ENCODE assay signal across 14 cellular contexts in genomic region chr5:124210106-124210918, GRCh38.
"Had no signal": no experiment of that assay in that cellular context is flagged by ENCODE, and none has a peak within 500 bp of the region (broad histone marks: within the 10 kb centered on the region; RNA-seq: fewer than 3 reads in every experiment).

No MANE protein-coding gene starts in this region.

- H3K27ac ChIP-seq: epithelial cell of prostate, gastrocnemius medialis, hepatocyte, pancreas, tibial artery had no signal

- ATAC-seq: effector memory CD8-positive, alpha-beta T cell; gastrocnemius medialis; pancreas had no signal

- H3K79me2 ChIP-seq: hepatocyte had no signal

- H2AFZ ChIP-seq: hepatocyte had no signal

- H3K27ac Mint-ChIP-seq: activated naive CD4-positive, alpha-beta T cell treated with anti-CD3 and anti-CD28 coated beads, Interleukin-2, amount 10 ng/mL, durations not matched to agents 7 days and 5 days; activated T-helper 2 cell treated with anti-CD3 and anti-CD28 coated beads, Interferon-gamma antibody, Interleukin-2, Interleukin-4, amounts not matched to agents 10 μg/mL and 5 μg/mL and 100 μg/mL, durations not matched to agents 14 hours and 24 hours and 36 hours; effector memory CD8-positive, alpha-beta T cell; mesothelial cell of epicardium had no signal

- H3K36me3 ChIP-seq: gastrocnemius medialis, pancreas, tibial artery had no signal

- H3K27me3 ChIP-seq: gastrocnemius medialis, hepatocyte, pancreas, tibial artery had no signal

- DNase-seq: activated CD4-positive, alpha-beta T cell treated with anti-CD3 and anti-CD28 coated beads, Interleukin-2, amount 50 U/mL, for 1 hour; activated naive CD4-positive, alpha-beta T cell treated with anti-CD3 and anti-CD28 coated beads, Interleukin-2, amount 10 ng/mL, durations not matched to agents 7 days and 5 days; cortex of kidney; effector memory CD8-positive, alpha-beta T cell; gastrocnemius medialis; pancreas; retina; T-helper 2 cell; tibial artery had no signal

- H3K4me3 ChIP-seq: gastrocnemius medialis, hepatocyte, pancreas, tibial artery had no signal

- H3K9me3 ChIP-seq: gastrocnemius medialis, pancreas, tibial artery had no signal

- H3K27me3 Mint-ChIP-seq: activated naive CD4-positive, alpha-beta T cell treated with anti-CD3 and anti-CD28 coated beads, Interleukin-2, amount 10 ng/mL, durations not matched to agents 7 days and 5 days; central memory CD8-positive, alpha-beta T cell; effector memory CD8-positive, alpha-beta T cell had no signal

- H3K4me1 Mint-ChIP-seq: activated naive CD4-positive, alpha-beta T cell treated with anti-CD3 and anti-CD28 coated beads, Interleukin-2, amount 10 ng/mL, durations not matched to agents 7 days and 5 days; central memory CD8-positive, alpha-beta T cell; mesothelial cell of epicardium had no signal

- H3K4me2 ChIP-seq: hepatocyte had no signal

- H3K4me1 ChIP-seq: gastrocnemius medialis, pancreas, tibial artery had no signal

- H3K4me3 Mint-ChIP-seq: activated naive CD4-positive, alpha-beta T cell treated with anti-CD3 and anti-CD28 coated beads, Interleukin-2, amount 10 ng/mL, durations not matched to agents 7 days and 5 days; central memory CD8-positive, alpha-beta T cell; effector memory CD8-positive, alpha-beta T cell; mesothelial cell of epicardium had no signal
